8 cellular contexts compared by ENCODE assay signal in the genomic region with DNA sequence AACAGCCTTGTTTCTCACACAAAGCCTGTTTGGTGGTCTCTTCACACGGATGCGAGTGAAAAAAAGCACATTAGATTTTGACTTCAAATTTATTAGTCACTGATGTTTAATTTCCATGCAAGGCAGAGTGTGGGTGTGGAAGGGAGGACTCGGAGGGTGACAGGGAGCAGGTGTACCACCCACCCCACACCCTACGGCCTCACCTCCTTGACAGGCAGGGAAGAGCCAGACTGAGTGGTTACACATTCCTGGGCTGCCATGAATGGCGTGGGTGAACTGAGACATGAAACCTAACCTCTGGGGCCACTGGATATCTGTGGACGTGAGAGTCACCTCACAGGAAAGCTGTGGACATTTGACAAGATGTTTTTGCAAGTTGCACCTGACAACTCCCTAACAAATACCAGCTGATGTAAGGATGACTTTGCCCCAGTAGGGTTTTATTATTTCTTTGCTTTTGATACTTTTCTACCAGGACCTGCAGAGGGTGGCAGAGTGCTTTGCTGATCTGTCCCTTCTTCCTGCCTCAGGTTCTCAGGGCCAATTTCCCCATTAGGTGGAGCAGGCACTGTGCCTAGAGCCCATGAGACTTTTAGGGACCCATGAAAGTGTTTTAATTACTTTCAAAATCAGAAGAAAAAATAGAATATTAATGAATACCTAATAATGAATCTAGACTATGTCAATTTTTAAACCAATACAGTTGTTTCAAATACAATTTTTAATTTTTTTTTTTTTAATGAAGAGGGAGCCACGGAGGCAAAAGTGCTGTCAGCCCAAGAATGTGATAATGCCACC.
DNase-seq lines count a peak whose midpoint lies in the region; ATAC-seq and FAIRE-seq lines count a peak whose summit lies in the region.

No MANE protein-coding gene starts in this region.

- DNase-seq in NCI-H1417 (lab: John Stamatoyannopoulos, UW) (peak; percentile 5 to 60 (median 8)), NCI-H1417 treated with DMSO at 0.1 percent for 48 hours (lab: John Stamatoyannopoulos, UW) (no peak), NCI-H774 (lab: John Stamatoyannopoulos, UW) (peak; percentile 17), fibroblast of peridontal ligament (ENCODE audit: extremely low read depth) (peak; percentile 69), nucleus accumbens (lab: John Stamatoyannopoulos, UW) (peak in 36 of 56 donors; percentile 6 to 74 (median 40)), urothelium cell line (ENCODE audit: low spot score) (peak; percentile 44)
- peak; percentile 47 for DNase-seq in activated T-cell treated with anti-CD3 and anti-CD28 coated beads, Interleukin-2, amount 50 U/mL, for 1 hour

- ATAC-seq in HG02610 (IDR thresholded peaks at IDR 0.05; ENCODE audit: unreplicated experiment), result peak; percentile 72

- FAIRE-seq in urothelium cell line (lab: Jason Lieb, UNC), result no peak
